1 cellular context compared by ENCODE assay signal in genomic region chr22:49853981-49854791, GRCh38.
A peak's percentile ranks its signal among the peaks of the same experiment; 100 is the strongest.
TF ChIP-seq lines count a peak whose summit lies in the region.

No MANE protein-coding gene starts in this region.

TF ChIP-seq in HepG2, 621 proteins besides CTCF, POLR2A, EP300 and RAD21 (continued from another document):
- TF ChIP-seq ZBTB10 (CRISPR knock-in tag; IDR thresholded peaks at IDR 0.05; ENCODE audit: borderline replicate concordance) (no peak), KMT2A (CRISPR knock-in tag; IDR thresholded peaks at IDR 0.05) (peak; percentile 30; the same call in 1 of the 2 replicates), NFKB2 (CRISPR knock-in tag; IDR thresholded peaks at IDR 0.05; ENCODE audit: borderline replicate concordance) (peak; percentile 49; the same call in 1 of the 2 replicates), RFX3 (CRISPR knock-in tag; IDR thresholded peaks at IDR 0.05) (0 out of 2 replicates have a peak, but pooled peaks have one; percentile 8), ZNF577 (CRISPR knock-in tag; IDR thresholded peaks at IDR 0.05; ENCODE audit: borderline replicate concordance, low read depth) (no peak), ZNF768 (CRISPR knock-in tag; IDR thresholded peaks at IDR 0.05) (peak; percentile 40; the same call in 1 of the 2 replicates), HNRNPUL1 (IDR thresholded peaks at IDR 0.05; ENCODE audit: low read depth, low read length) (no peak), ZC3H4 (CRISPR knock-in tag; IDR thresholded peaks at IDR 0.05; ENCODE audit: borderline replicate concordance) (no peak), ELF1 (CRISPR knock-in tag; IDR thresholded peaks at IDR 0.05) (no peak), NFRKB (IDR thresholded peaks at IDR 0.05) (no peak), ZBTB2 (CRISPR knock-in tag; IDR thresholded peaks at IDR 0.05; ENCODE audit: low read depth) (peak; percentile 27; the same call in 1 of the 2 replicates), ZKSCAN8 (CRISPR knock-in tag; IDR thresholded peaks at IDR 0.05; ENCODE audit: borderline replicate concordance) (no peak), SAP130 (CRISPR knock-in tag; IDR thresholded peaks at IDR 0.05; ENCODE audit: low read depth) (peak; percentile 19; the same call in 1 of the 2 replicates), PHB2 (IDR thresholded peaks at IDR 0.05; ENCODE audit: partially characterized antibody) (no peak), SIN3A (IDR thresholded peaks at IDR 0.05; ENCODE audit: borderline replicate concordance, low read depth, low read length) (peak; percentile 38; the same call in 1 of the 2 replicates), BRF2 (CRISPR knock-in tag; IDR thresholded peaks at IDR 0.05) (no peak), DMAP1 (CRISPR knock-in tag; IDR thresholded peaks at IDR 0.05) (0 out of 2 replicates have a peak, but pooled peaks have one; percentile 44), ZNF639 (CRISPR knock-in tag; conservative IDR thresholded peaks at IDR 0.05) (no peak), TCF12 (IDR thresholded peaks at IDR 0.05) (no peak), TCF12 (CRISPR knock-in tag; IDR thresholded peaks at IDR 0.05) (no peak)
- TF ChIP-seq, protein P1, sequence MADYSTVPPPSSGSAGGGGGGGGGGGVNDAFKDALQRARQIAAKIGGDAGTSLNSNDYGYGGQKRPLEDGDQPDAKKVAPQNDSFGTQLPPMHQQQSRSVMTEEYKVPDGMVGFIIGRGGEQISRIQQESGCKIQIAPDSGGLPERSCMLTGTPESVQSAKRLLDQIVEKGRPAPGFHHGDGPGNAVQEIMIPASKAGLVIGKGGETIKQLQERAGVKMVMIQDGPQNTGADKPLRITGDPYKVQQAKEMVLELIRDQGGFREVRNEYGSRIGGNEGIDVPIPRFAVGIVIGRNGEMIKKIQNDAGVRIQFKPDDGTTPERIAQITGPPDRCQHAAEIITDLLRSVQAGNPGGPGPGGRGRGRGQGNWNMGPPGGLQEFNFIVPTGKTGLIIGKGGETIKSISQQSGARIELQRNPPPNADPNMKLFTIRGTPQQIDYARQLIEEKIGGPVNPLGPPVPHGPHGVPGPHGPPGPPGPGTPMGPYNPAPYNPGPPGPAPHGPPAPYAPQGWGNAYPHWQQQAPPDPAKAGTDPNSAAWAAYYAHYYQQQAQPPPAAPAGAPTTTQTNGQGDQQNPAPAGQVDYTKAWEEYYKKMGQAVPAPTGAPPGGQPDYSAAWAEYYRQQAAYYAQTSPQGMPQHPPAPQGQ (CRISPR knock-in tag; IDR thresholded peaks at IDR 0.05; ENCODE audit: borderline replicate concordance): no peak
- TF ChIP-seq, protein P2, sequence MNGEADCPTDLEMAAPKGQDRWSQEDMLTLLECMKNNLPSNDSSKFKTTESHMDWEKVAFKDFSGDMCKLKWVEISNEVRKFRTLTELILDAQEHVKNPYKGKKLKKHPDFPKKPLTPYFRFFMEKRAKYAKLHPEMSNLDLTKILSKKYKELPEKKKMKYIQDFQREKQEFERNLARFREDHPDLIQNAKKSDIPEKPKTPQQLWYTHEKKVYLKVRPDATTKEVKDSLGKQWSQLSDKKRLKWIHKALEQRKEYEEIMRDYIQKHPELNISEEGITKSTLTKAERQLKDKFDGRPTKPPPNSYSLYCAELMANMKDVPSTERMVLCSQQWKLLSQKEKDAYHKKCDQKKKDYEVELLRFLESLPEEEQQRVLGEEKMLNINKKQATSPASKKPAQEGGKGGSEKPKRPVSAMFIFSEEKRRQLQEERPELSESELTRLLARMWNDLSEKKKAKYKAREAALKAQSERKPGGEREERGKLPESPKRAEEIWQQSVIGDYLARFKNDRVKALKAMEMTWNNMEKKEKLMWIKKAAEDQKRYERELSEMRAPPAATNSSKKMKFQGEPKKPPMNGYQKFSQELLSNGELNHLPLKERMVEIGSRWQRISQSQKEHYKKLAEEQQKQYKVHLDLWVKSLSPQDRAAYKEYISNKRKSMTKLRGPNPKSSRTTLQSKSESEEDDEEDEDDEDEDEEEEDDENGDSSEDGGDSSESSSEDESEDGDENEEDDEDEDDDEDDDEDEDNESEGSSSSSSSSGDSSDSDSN (CRISPR knock-in tag; IDR thresholded peaks at IDR 0.05): peak; percentile 49; the same call in 1 of the 2 replicates
